ENCODE assay signal across 24 cellular contexts in genomic region chr4:130293692-130294091, GRCh38.
DNase-seq lines count a peak whose midpoint lies in the region; ATAC-seq, FAIRE-seq and TF ChIP-seq lines count a peak whose summit lies in the region.
"Had no signal": no experiment of that assay in that cellular context is flagged by ENCODE, and none has a peak within 500 bp of the region (broad histone marks: within the 10 kb centered on the region; RNA-seq: fewer than 3 reads in every experiment).

No MANE protein-coding gene starts in this region.

- no TSS peak for BruUV-seq in HCT116 (replicated peaks; lab: Mats Ljungman, UMichigan)

- no peak for ATAC-seq in HCT116
- ATAC-seq in HG03108 (IDR thresholded peaks at IDR 0.05; ENCODE audit: unreplicated experiment): no peak
- ATAC-seq: GM12878 had no signal

- POLR2A ChIA-PET in HCT116 (lab: Charles Lee): no interaction called here

- RAD21 ChIA-PET in HCT116 (lab: Charles Lee; ENCODE audit: low non-redundant PET in 1 of 2, low total read pairs in 2 of 2, uncharacterized antibody in 2 of 2, unreplicated experiment in 2 of 2): no interaction called here

- no peak overlapping the region for H3K4me3 ChIP-seq in HCT116 (replicated peaks in 1 of 2; ENCODE audit: low read depth in 1 of 2, low read length in 2 of 2)
- H3K4me3 ChIP-seq: BLaER1, GM12878 had no signal

- CTCF ChIA-PET in HCT116 (lab: Charles Lee): no interaction called here

- no peak overlapping the region for H3K9ac ChIP-seq in HCT116 (ENCODE audit: low read length)
- H3K9ac ChIP-seq: BLaER1 had no signal

- peaks cover 3% of the 10 kb centered on the region; the same call in 1 of the 2 replicates for H3K9me2 ChIP-seq in HCT116 (ENCODE audit: insufficient read depth)

- H3K4me1 ChIP-seq in HCT116 (ENCODE audit: control insufficient read depth in 1 of 2, insufficient read depth in 2 of 2, low read length in 2 of 2): no peaks in the 10 kb centered on the region
- H3K4me1 ChIP-seq: BLaER1 had no signal

- DNase-seq in HCT116 (ENCODE audit: low read depth, low spot score) (no peak), frontal cortex (ENCODE audit: low spot score in 2 of 2) (no peak), SIG-M5 (lab: John Stamatoyannopoulos, UW) (no peak)
- DNase-seq: ACHN; BE2C; C1 segment of cervical spinal cord; CD4-positive, alpha-beta memory T cell; CD4-positive, CD25-positive, alpha-beta regulatory T cell; CD8-positive, alpha-beta memory T cell; COR-L47; DMS 273 treated with DMSO at 0.1 percent for 48 hours; DMS153; DMS53; DMS79; DND-41; EL; GDM1 had no signal

- intact Hi-C loops in HCT116 (cut with micrococcal nuclease): no loop called here

- no peak overlapping the region for H3K27ac ChIP-seq in HCT116 (ENCODE audit: low read depth, low read length)
- H3K27ac ChIP-seq: 22Rv1, BLaER1 had no signal

- H3K27me3 ChIP-seq in HCT116 (ENCODE audit: insufficient read depth, low read length): no peaks in the 10 kb centered on the region
- H3K27me3 ChIP-seq: BE2C, BLaER1 had no signal

- no peaks in the 10 kb centered on the region for H3K9me3 ChIP-seq in HCT116 (ENCODE audit: control insufficient read depth in 1 of 2, insufficient read depth in 1 of 2, low read depth in 1 of 2, low read length in 2 of 2)
- H3K9me3 ChIP-seq: BE2C, BLaER1 had no signal

- H3K4me2 ChIP-seq in HCT116 (ENCODE audit: low read length): no peak overlapping the region
- H3K4me2 ChIP-seq: BLaER1 had no signal

- peak overlapping the region; percentile 27 for H2AFZ ChIP-seq in HCT116 (ENCODE audit: low read depth, low read length, poor library complexity, severe bottlenecking)

- no peaks in the 10 kb centered on the region for H3K36me3 ChIP-seq in HCT116 (ENCODE audit: control insufficient read depth in 1 of 2, insufficient read depth in 2 of 2, low read length in 2 of 2)
- H3K36me3 ChIP-seq: BE2C, BLaER1 had no signal

- no peak for TF ChIP-seq RAD21 in HCT116 (IDR thresholded peaks at IDR 0.05; ENCODE audit: low read depth)

- no peaks in the 10 kb centered on the region for H3K79me2 ChIP-seq in HCT116 (ENCODE audit: insufficient read depth, low read length)

- FAIRE-seq in A204.1 (lab: Jason Lieb, UNC) (peak; percentile 53), frontal cortex (lab: Jason Lieb, UNC) (peak; percentile 17)
- FAIRE-seq: GM12878, GM12892, GM18507 had no signal

- no peak for TF ChIP-seq CTCF in HCT116 (IDR thresholded peaks at IDR 0.05 in 2 of 3, conservative IDR thresholded peaks at IDR 0.05 in 1 of 3; ENCODE audit: borderline replicate concordance in 1 of 3, insufficient read depth in 1 of 3, low read depth in 2 of 3, low read length in 2 of 3)

- no peak for TF ChIP-seq POLR2A in HCT116 (IDR thresholded peaks at IDR 0.05; ENCODE audit: borderline replicate concordance, extremely low read depth, insufficient read depth, insufficient read length)

- no peaks in the 10 kb centered on the region for H4K20me1 ChIP-seq in HCT116 (ENCODE audit: insufficient read depth)
- H4K20me1 ChIP-seq: BLaER1 had no signal

TF ChIP-seq in HCT116, 20 proteins besides CTCF, POLR2A, EP300 and RAD21:
- TF ChIP-seq ELF1 (IDR thresholded peaks at IDR 0.05; ENCODE audit: borderline replicate concordance, low read depth) (no peak), ZBTB33 (IDR thresholded peaks at IDR 0.05; ENCODE audit: extremely low read depth, insufficient replicate concordance, low read length) (no peak), CEBPB (IDR thresholded peaks at IDR 0.05; ENCODE audit: low read depth) (no peak), REST (IDR thresholded peaks at IDR 0.05; ENCODE audit: low read depth) (no peak), SRF (IDR thresholded peaks at IDR 0.05; ENCODE audit: low read depth) (no peak), TCF7L2 (IDR thresholded peaks at IDR 0.05; ENCODE audit: borderline replicate concordance, extremely low read depth, insufficient read depth, insufficient read length) (no peak), SP1 (IDR thresholded peaks at IDR 0.05; ENCODE audit: low read depth) (no peak), CBX3 (IDR thresholded peaks at IDR 0.05; ENCODE audit: low read depth) (no peak), EZH2phosphoT487 (IDR thresholded peaks at IDR 0.05; ENCODE audit: borderline replicate concordance) (no peak), MAX (IDR thresholded peaks at IDR 0.05) (no peak), JUND (IDR thresholded peaks at IDR 0.05) (no peak), POLR2AphosphoS5 (IDR thresholded peaks at IDR 0.05; ENCODE audit: low read depth, low read length) (no peak), YY1 (IDR thresholded peaks at IDR 0.05; ENCODE audit: extremely low read depth, insufficient replicate concordance, low read depth, low read length) (no peak), EZH2 (IDR thresholded peaks at IDR 0.05) (no peak), ZFX (IDR thresholded peaks at IDR 0.05) (no peak), ZNF274 (IDR thresholded peaks at IDR 0.05; ENCODE audit: low read depth, low read length) (no peak), FOSL1 (IDR thresholded peaks at IDR 0.05; ENCODE audit: low read depth) (no peak), SIN3A (IDR thresholded peaks at IDR 0.05; ENCODE audit: low read depth) (no peak)
